In genomic region chr17:78316115-78316866, GRCh38 we compare ENCODE assay signal across 9 cellular contexts. TPM values are rescaled to one million over a fixed set of nuclear protein-coding genes. Genes with fewer than 3 reads are reported as not detected.
A peak's percentile ranks its signal among the peaks of the same experiment; 100 is the strongest.
DNase-seq lines count a peak whose midpoint lies in the region; ATAC-seq, FAIRE-seq and TF ChIP-seq lines count a peak whose summit lies in the region.
"Had no signal": no experiment of that assay in that cellular context is flagged by ENCODE, and none has a peak within 500 bp of the region (broad histone marks: within the 10 kb centered on the region; RNA-seq: fewer than 3 reads in every experiment).

No MANE protein-coding gene starts in this region.

- peak overlapping the region; percentile 77 for H3K27ac Mint-ChIP-seq in T-helper 2 cell treated with Interferon-gamma antibody and Interleukin-4, amounts not matched to agents 5 μg/mL and 100 μg/mL, for 36 hours
- no peak overlapping the region for H3K27ac Mint-ChIP-seq in activated naive CD8-positive, alpha-beta T cell treated with anti-CD3 and anti-CD28 coated beads, Interleukin-2, amount 10 ng/mL, durations not matched to agents 7 days and 5 days

- no peak overlapping the region for H3K4me3 Mint-ChIP-seq in T-helper 2 cell treated with Interferon-gamma antibody and Interleukin-4, amounts not matched to agents 5 μg/mL and 100 μg/mL, for 36 hours
- peak overlapping the region; percentile 62 for H3K4me3 Mint-ChIP-seq in activated naive CD8-positive, alpha-beta T cell treated with anti-CD3 and anti-CD28 coated beads, Interleukin-2, amount 10 ng/mL, durations not matched to agents 7 days and 5 days

- no peak for TF ChIP-seq RAD21 in HepG2 (CRISPR knock-in tag; IDR thresholded peaks at IDR 0.05)

- TF ChIP-seq POLR2A in HepG2 (IDR thresholded peaks at IDR 0.05; ENCODE audit: insufficient read depth in 1 of 2, low read depth in 2 of 2, low read length in 2 of 2): no peak
- no peak for TF ChIP-seq POLR2A in stomach (IDR thresholded peaks at IDR 0.05)

- FAIRE-seq in HepG2 (lab: Jason Lieb, UNC): no peak

- no peak overlapping the region for H2AFZ ChIP-seq in HepG2 (ENCODE audit: low read length)

- in situ Hi-C loops in HepG2 (cut with HindIII; ENCODE audit: extremely low pct_ligation_motif_present, low pct_unique_long_range_greater_than_20kb): no loop called here
- in situ Hi-C loops in HAP-1 (cut with MboI; ENCODE audit: low sequenced_read_pairs): no loop called here

- no peaks in the 10 kb centered on the region for H3K79me2 ChIP-seq in HepG2 (ENCODE audit: insufficient read depth, low read length)

- H4K20me1 ChIP-seq in HepG2 (ENCODE audit: insufficient read depth, low read length): no peaks in the 10 kb centered on the region

- H3K27me3 ChIP-seq in HepG2 (ENCODE audit: control insufficient read depth in 1 of 2, insufficient read depth in 2 of 2, low read length in 2 of 2): peaks cover 33 to 88% of the 10 kb centered on the region in 2 experiments
- H3K27me3 ChIP-seq in stomach: peaks cover 0 to 12% (median 0%) of the 10 kb centered on the region in 3 donors
- H3K27me3 ChIP-seq in HAP-1 (ENCODE audit: low read depth): no peaks in the 10 kb centered on the region

- H3K4me2 ChIP-seq in HepG2 (ENCODE audit: low read depth, low read length): peak overlapping the region; percentile 62

- H3K9me3 Mint-ChIP-seq in T-helper 2 cell treated with Interferon-gamma antibody and Interleukin-4, amounts not matched to agents 5 μg/mL and 100 μg/mL, for 36 hours: no peaks in the 10 kb centered on the region
- H3K9me3 Mint-ChIP-seq in activated naive CD8-positive, alpha-beta T cell treated with anti-CD3 and anti-CD28 coated beads, Interleukin-2, amount 10 ng/mL, durations not matched to agents 7 days and 5 days: no peaks in the 10 kb centered on the region

- ATAC-seq in activated naive CD8-positive, alpha-beta T cell treated with anti-CD3 and anti-CD28 coated beads, Interleukin-2, amount 10 ng/mL, durations not matched to agents 7 days and 5 days (ENCODE audit: low read depth): no peak
- ATAC-seq in HepG2 (no peak), esophagus mucosa (no peak), GM18870 (IDR thresholded peaks at IDR 0.05; ENCODE audit: unreplicated experiment) (no peak)

- WGBS in HepG2 (ENCODE audit: low lambda C conversion rate): 36% methylated on average over 15 of the region's 22 CpGs
- WGBS in stomach, 5 donors: 40 to 58% (median 53%) methylated on average over 10 to 22 of the region's 22 CpGs

- DNase-seq in T-helper 2 cell treated with Interferon-gamma antibody and Interleukin-4, amounts not matched to agents 5 μg/mL and 100 μg/mL, for 36 hours (ENCODE audit: low spot score): no peak
- DNase-seq in T-helper 2 cell (no peak), HepG2 (ENCODE audit: low spot score) (no peak), stomach (no peak), HAP-1 (ENCODE audit: low spot score in 2 of 2) (no peak)
- no peak for DNase-seq in activated naive CD8-positive, alpha-beta T cell treated with anti-CD3 and anti-CD28 coated beads, Interleukin-2, amount 10 ng/mL, durations not matched to agents 7 days and 5 days
- DNase-seq: NCI-H1436 had no signal

- H3K36me3 Mint-ChIP-seq in T-helper 2 cell treated with Interferon-gamma antibody and Interleukin-4, amounts not matched to agents 5 μg/mL and 100 μg/mL, for 36 hours (ENCODE audit: low read depth): no peaks in the 10 kb centered on the region
- peaks cover 1% of the 10 kb centered on the region for H3K36me3 Mint-ChIP-seq in activated naive CD8-positive, alpha-beta T cell treated with anti-CD3 and anti-CD28 coated beads, Interleukin-2, amount 10 ng/mL, durations not matched to agents 7 days and 5 days

- no TSS peak for BruUV-seq in HepG2 (replicated peaks; lab: Mats Ljungman, UMichigan)

- H3K9me3 ChIP-seq in HepG2 (ENCODE audit: low read length) (no peaks in the 10 kb centered on the region), stomach (no peaks in the 10 kb centered on the region), HAP-1 (no peaks in the 10 kb centered on the region)

- POLR2A ChIA-PET in activated naive CD8-positive, alpha-beta T cell treated with anti-CD3 and anti-CD28 coated beads, Interleukin-2, amount 10 ng/mL, durations not matched to agents 7 days and 5 days (lab: Charles Lee): interaction anchor here (1.1 kb wide), 1 partner anchor 16 kb away, joined by 3 read pairs; no protein-coding TSS in a partner anchor
- POLR2A ChIA-PET in HepG2 (lab: Yijun Ruan, JAX): no interaction called here

- no peak for TF ChIP-seq CTCF in HepG2 (CRISPR knock-in tag; IDR thresholded peaks at IDR 0.05)
- no peak for TF ChIP-seq CTCF in stomach (IDR thresholded peaks at IDR 0.05)

- TF ChIP-seq EP300 in HepG2 (IDR thresholded peaks at IDR 0.05; ENCODE audit: low read depth in 2 of 2, low read length in 2 of 2): no peak
- TF ChIP-seq EP300 in HepG2 (CRISPR knock-in tag; IDR thresholded peaks at IDR 0.05; ENCODE audit: borderline replicate concordance): no peak
- TF ChIP-seq EP300 in stomach (IDR thresholded peaks at IDR 0.05): no peak

- H3K4me3 ChIP-seq in HepG2 (replicated peaks in 1 of 3; ENCODE audit: insufficient read depth in 1 of 3, low read depth in 2 of 3, low read length in 3 of 3) (peak overlapping the region in 2 of 3 experiments; percentile 22 to 39; a peak in 1 of 6 replicates), stomach (peak overlapping the region in 1 of 4 donors; percentile 27), HAP-1 (no peak overlapping the region)

- peaks cover 17% of the 10 kb centered on the region for H3K27me3 Mint-ChIP-seq in T-helper 2 cell treated with Interferon-gamma antibody and Interleukin-4, amounts not matched to agents 5 μg/mL and 100 μg/mL, for 36 hours (ENCODE audit: low read depth)
- peaks cover 19% of the 10 kb centered on the region for H3K27me3 Mint-ChIP-seq in activated naive CD8-positive, alpha-beta T cell treated with anti-CD3 and anti-CD28 coated beads, Interleukin-2, amount 10 ng/mL, durations not matched to agents 7 days and 5 days

- H3K4me1 ChIP-seq in HepG2 (ENCODE audit: insufficient read depth, low read length) (peaks cover 47% of the 10 kb centered on the region), stomach (peaks cover 40 to 61% (median 53%) of the 10 kb centered on the region in 4 donors), HAP-1 (peaks cover 13% of the 10 kb centered on the region)

- no peak overlapping the region for H3K9ac ChIP-seq in HepG2 (ENCODE audit: insufficient read depth, low read depth, low read length)

- H3K36me3 ChIP-seq in HepG2 (replicated peaks in 1 of 2; ENCODE audit: control insufficient read depth in 1 of 2, insufficient read depth in 2 of 2, low read length in 2 of 2) (no peaks in the 10 kb centered on the region), stomach (no peaks in the 10 kb centered on the region), HAP-1 (replicated peaks) (no peaks in the 10 kb centered on the region)

- peaks cover 23% of the 10 kb centered on the region for H3K4me1 Mint-ChIP-seq in T-helper 2 cell treated with Interferon-gamma antibody and Interleukin-4, amounts not matched to agents 5 μg/mL and 100 μg/mL, for 36 hours (ENCODE audit: low read depth)
- peaks cover 18% of the 10 kb centered on the region for H3K4me1 Mint-ChIP-seq in activated naive CD8-positive, alpha-beta T cell treated with anti-CD3 and anti-CD28 coated beads, Interleukin-2, amount 10 ng/mL, durations not matched to agents 7 days and 5 days

- intact Hi-C loops in HepG2 (cut with micrococcal nuclease; ENCODE audit: unreplicated experiment): loop anchor here (10.0 kb wide), 2 partner anchors 59 to 61 kb away; partner anchors contain the start of gene PGS1
- intact Hi-C loops in stomach (cut with DNase I; ENCODE audit: low total_unique reads): no loop called here

- H3K27ac ChIP-seq in HepG2 (ENCODE audit: extremely low read length, insufficient read depth, low read length) (no peak overlapping the region), stomach (peak overlapping the region; percentile 85 to 96 (median 91))

- CTCF ChIA-PET in HepG2 (lab: Yijun Ruan, JAX; ENCODE audit: low intra/inter-chr PET ratio, low total read pairs): no interaction called here

RNA-seq across cellular contexts. Expression of gene SOCS3, which starts 43.6 kb away (rescaled TPM):
- 1 to 10 TPM; 6.6 to 6.7 TPM for total RNA-seq in activated naive CD8-positive, alpha-beta T cell treated with anti-CD3 and anti-CD28 coated beads, Interleukin-2, amount 10 ng/mL, durations not matched to agents 7 days and 5 days
- total RNA-seq in HepG2 (2016; rRNA removed; fragmentation: Illumina TruSeq; extraction: Trizol) (0.66 and 0.77 TPM in 2 replicates), stomach (10 to 100 TPM; 48.4 to 62.9 (median 52.2) TPM), esophagus mucosa (13.6 TPM)
- total RNA-seq in HepG2 (2016; cell fraction: cytosol; rRNA removed; fragmentation: Illumina TruSeq; extraction: Trizol; ENCODE audit: low read depth): 0.30 and 0.35 TPM in 2 replicates
- 0.59 and 0.95 TPM in 2 replicates for total RNA-seq in HepG2 (2016; cell fraction: insoluble cytoplasmic fraction; rRNA removed; fragmentation: Illumina TruSeq; extraction: Trizol)
- 0.83 and 0.93 TPM in 2 replicates for total RNA-seq in HepG2 (2016; cell fraction: membrane; rRNA removed; fragmentation: Illumina TruSeq; extraction: Trizol)
- total RNA-seq in HepG2 (2016; cell fraction: nucleus; rRNA removed; fragmentation: Illumina TruSeq; extraction: Trizol): 0.66 and 1.2 TPM in 2 replicates
- polyA plus RNA-seq in HepG2 (2011; rRNA removed) (2.4 and 3.2 TPM in 2 replicates), stomach (10 to 100 TPM; 18.7 to 46.9 (median 39.7) TPM)
- polyA plus RNA-seq in HepG2 (2011; cell fraction: cytosol; rRNA removed): 2.4 and 2.6 TPM in 2 replicates
- 4.1 and 5.9 TPM in 2 replicates for polyA plus RNA-seq in HepG2 (2011; cell fraction: nucleus; rRNA removed)
- 0.94 and 3.5 TPM in 2 replicates for polyA plus RNA-seq in HepG2 (2012)
- 0.05 and 0.10 TPM in 2 replicates for polyA plus RNA-seq in HepG2 (2016; cell fraction: cytosol; fragmentation: Illumina TruSeq; extraction: Trizol; ENCODE audit: low read depth)
- polyA plus RNA-seq in HepG2 (2016; cell fraction: insoluble cytoplasmic fraction; fragmentation: Illumina TruSeq; extraction: Trizol; ENCODE audit: low read depth): 0.32 and 0.52 TPM in 2 replicates
- polyA plus RNA-seq in HepG2 (2016; cell fraction: membrane; fragmentation: Illumina TruSeq; extraction: Trizol; ENCODE audit: low read depth): 0.27 and 0.28 TPM in 2 replicates
- 1.1 and 1.3 TPM in 2 replicates for polyA plus RNA-seq in HepG2 (2016; cell fraction: nucleus; fragmentation: Illumina TruSeq; extraction: Trizol; ENCODE audit: insufficient read depth, low read depth)
- polyA minus RNA-seq in HepG2 (2011; rRNA and poly(A)+ RNA removed; ENCODE audit: low replicate concordance): 11.0 and 18.7 TPM in 2 replicates
- polyA minus RNA-seq in HepG2 (2011; cell fraction: cytosol; rRNA and poly(A)+ RNA removed): 6.9 and 7.9 TPM in 2 replicates
- 3.5 and 5.2 TPM in 2 replicates for polyA minus RNA-seq in HepG2 (2011; cell fraction: nucleus; rRNA and poly(A)+ RNA removed)
